ENCODE assay signal across 22 cellular contexts in genomic region chr7:128752251-128752650, GRCh38. TPM values are rescaled to one million over a fixed set of nuclear protein-coding genes. Genes with fewer than 3 reads are reported as not detected.
"Had no signal": no experiment of that assay in that cellular context is flagged by ENCODE, and none has a peak within 500 bp of the region (broad histone marks: within the 10 kb centered on the region; RNA-seq: fewer than 3 reads in every experiment).

No MANE protein-coding gene starts in this region.

- H3K9me3 ChIP-seq: MG63, SJSA1, SK-N-SH had no signal

- H3K4me3 ChIP-seq: MG63, SJSA1 had no signal

- H3K27me3 ChIP-seq: MG63, SJSA1 had no signal

- H3K4me1 ChIP-seq: SJSA1 had no signal

- DNase-seq: KBM-7, MG63, NCI-H1092, NCI-H1105 treated with DMSO at 0.1 percent for 48 hours, NCI-H1417 treated with DMSO at 0.1 percent for 48 hours, NCI-H146, NCI-H1694 treated with DMSO at 0.1 percent for 48 hours, NCI-H1930, NCI-H2081, NCI-H2107, NCI-H2171, NCI-H226, NCI-H446, NCI-H510A, NCI-H524 treated with DMSO at 0.1 percent for 48 hours, NCI-H69, NCI-H774, RPMI8226, SHP77 treated with DMSO at 0.1 percent for 48 hours, SK-N-SH had no signal

- H3K27ac ChIP-seq: SJSA1 had no signal

RNA-seq across cellular contexts. Expression of gene OPN1SW, which starts 23.3 kb away (rescaled TPM):
- total RNA-seq: HT-29, SJSA1 had no signal

RNA-seq across cellular contexts. Expression of gene CCDC136, which starts 39.5 kb away (rescaled TPM):
- total RNA-seq: HT-29 had no signal
